9 cellular contexts compared by ENCODE assay signal in genomic region chr20:34302723-34303528, GRCh38. TPM values are rescaled to one million over a fixed set of nuclear protein-coding genes. Genes with fewer than 3 reads are reported as not detected.
A peak's percentile ranks its signal among the peaks of the same experiment; 100 is the strongest.
DNase-seq lines count a peak whose midpoint lies in the region; ATAC-seq, FAIRE-seq and TF ChIP-seq lines count a peak whose summit lies in the region.
"Had no signal": no experiment of that assay in that cellular context is flagged by ENCODE, and none has a peak within 500 bp of the region (broad histone marks: within the 10 kb centered on the region; RNA-seq: fewer than 3 reads in every experiment).

AHCY (minus strand) TSS chr20:34303355; CDS start chr20:34303270, 85 bp downstream.

- no peaks in the 10 kb centered on the region for H3K36me3 ChIP-seq in kidney (ENCODE audit: control insufficient read depth in 1 of 2, insufficient read depth in 2 of 2, low read length in 2 of 2)

- no peaks in the 10 kb centered on the region for H3K9me3 ChIP-seq in kidney (ENCODE audit: control insufficient read depth in 1 of 2, low read length in 2 of 2)

- peak within 1 kb of the TSS; percentile 58 to 78 for H3K4me3 ChIP-seq in kidney (ENCODE audit: low read length in 2 of 2)

- peak; percentile 83 for DNase-seq in AG09319 (ENCODE audit: extremely low read depth, low read depth)
- DNase-seq in NCI-H446 treated with DMSO at 0.1 percent for 48 hours (lab: John Stamatoyannopoulos, UW): peak; percentile 96
- peak; percentile 93 for DNase-seq in activated CD4-positive, CD25-positive, alpha-beta regulatory T cell treated with anti-CD3 and anti-CD28 coated beads, Interleukin-2, amount 50 U/mL, for 72 hours
- peak; percentile 36 to 88 for DNase-seq in cerebellar nuclear complex (lab: John Stamatoyannopoulos, UW)
- DNase-seq in kidney: peak; percentile 98
- peak; percentile 99 for DNase-seq in stimulated activated CD4-positive, alpha-beta T cell treated with anti-CD3 and anti-CD28 coated beads, Interleukin-15, amount 100 ng/mL, for 24 hours

- no peak for FAIRE-seq in kidney (lab: Jason Lieb, UNC)
- FAIRE-seq: colon had no signal

- no peak for TF ChIP-seq CTCF in AG09319 (IDR thresholded peaks at IDR 0.05; ENCODE audit: low read depth, low read length)
- no peak for TF ChIP-seq CTCF in kidney (IDR thresholded peaks at IDR 0.05; ENCODE audit: borderline replicate concordance, extremely low read depth, insufficient read depth)

- intact Hi-C loops in kidney (cut with DNase I): no loop called here

- peak within 1 kb of the TSS; percentile 94 to 95 for H3K27ac ChIP-seq in kidney (ENCODE audit: low read depth in 2 of 2, low read length in 2 of 2)

- ATAC-seq in GM19035 (IDR thresholded peaks at IDR 0.05; ENCODE audit: unreplicated experiment): peak; percentile 89
- ATAC-seq in HG03354 (IDR thresholded peaks at IDR 0.05; ENCODE audit: poor library complexity, severe bottlenecking, unreplicated experiment): peak; percentile 88

- H3K9ac ChIP-seq in kidney (ENCODE audit: low read length in 2 of 2): peak within 1 kb of the TSS; percentile 43 to 85

- H3K4me1 ChIP-seq in kidney (ENCODE audit: control insufficient read depth in 1 of 2, insufficient read depth in 1 of 2, low read depth in 1 of 2, low read length in 2 of 2): peaks cover 5 to 8% of the 10 kb centered on the region in 2 donors

RNA-seq across cellular contexts. Expression of gene AHCY, which starts in this region (rescaled TPM):
- 70.3 TPM for total RNA-seq in kidney
- polyA plus RNA-seq in kidney (ENCODE audit: insufficient read depth, low read depth, low replicate concordance): 144 TPM

Comparison
In these comparisons a context has a peak if more than half of its experiments do, and no peak if none do; other contexts are left out.
1. Peak in every context shown above with its lines: DNase-seq, ATAC-seq, H3K4me3 ChIP-seq and H3K27ac ChIP-seq.